In the genomic region with DNA sequence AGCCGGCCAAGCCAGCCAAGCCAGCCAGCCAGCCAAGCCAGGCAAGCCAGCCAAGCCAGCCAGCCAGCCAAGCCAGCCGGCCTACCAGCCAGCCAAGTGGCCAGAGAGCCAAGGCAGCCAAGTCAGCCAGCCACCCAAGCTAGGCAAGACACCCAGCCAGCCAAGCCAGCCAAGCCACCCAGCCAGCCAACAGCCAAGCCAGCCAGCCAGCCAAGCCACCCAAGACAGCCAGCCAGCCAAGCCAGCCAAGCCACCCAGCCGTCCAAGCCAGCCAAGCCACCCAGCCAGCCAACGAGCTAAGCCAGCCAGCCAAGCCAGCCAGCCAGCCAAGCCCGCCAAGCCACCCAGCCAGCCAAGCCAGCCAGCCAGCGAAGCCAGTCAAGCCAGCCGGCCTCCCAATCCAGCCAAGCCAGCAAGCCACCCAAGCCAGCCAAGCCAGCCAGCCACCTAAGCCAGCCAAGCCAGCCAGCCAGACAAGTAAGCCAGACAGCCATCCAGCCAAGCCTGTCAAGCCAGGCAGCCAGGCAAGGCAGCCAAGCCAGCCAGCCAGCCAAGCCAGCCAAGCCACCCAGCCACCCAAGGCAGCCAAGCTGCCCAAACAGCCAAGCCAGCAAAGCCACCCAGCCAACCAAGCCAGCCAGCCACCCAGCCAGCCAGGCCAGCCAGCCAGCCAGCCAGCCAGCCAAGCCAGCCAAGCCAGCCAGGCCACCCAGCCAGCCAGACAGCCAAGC, we compare ENCODE assay signal across 9 cellular contexts.
DNase-seq lines count a peak whose midpoint lies in the region; ATAC-seq and TF ChIP-seq lines count a peak whose summit lies in the region.
"Had no signal": no experiment of that assay in that cellular context is flagged by ENCODE, and none has a peak within 500 bp of the region (broad histone marks: within the 10 kb centered on the region; RNA-seq: fewer than 3 reads in every experiment).

No MANE protein-coding gene starts in this region.

- no peak overlapping the region for H3K9ac ChIP-seq in mammary epithelial cell (ENCODE audit: insufficient read depth, low read length)
- H3K9ac ChIP-seq in mucosa of stomach (ENCODE audit: low read length), result no peak overlapping the region

- H3K36me3 ChIP-seq in mammary epithelial cell (ENCODE audit: insufficient read depth, low read length), result no peaks in the 10 kb centered on the region
- H3K36me3 ChIP-seq in mucosa of stomach (ENCODE audit: control insufficient read depth, insufficient read depth, low read length), result no peaks in the 10 kb centered on the region

- WGBS in mammary epithelial cell (ENCODE audit: low coverage, missing lambda C conversion rate), result 54% methylated on average over 7 of the region's 7 CpGs

- peak; percentile 21 for DNase-seq in AG10803 (ENCODE audit: low read depth)
- peak; percentile 34 for DNase-seq in NB4 (ENCODE audit: low read depth)
- peak; percentile 57 for DNase-seq in mammary epithelial cell
- DNase-seq in NCI-H2196 (lab: John Stamatoyannopoulos, UW; ENCODE audit: unreplicated experiment), result no peak
- no peak for DNase-seq in NCI-H510A treated with DMSO at 0.1 percent for 48 hours (lab: John Stamatoyannopoulos, UW)
- DNase-seq in GDM1 (lab: John Stamatoyannopoulos, UW), result no peak
- DNase-seq: DMS79 treated with DMSO at 0.1 percent for 48 hours had no signal

- no peak for TF ChIP-seq CTCF in AG10803 (conservative IDR thresholded peaks at IDR 0.05; ENCODE audit: low read length)
- TF ChIP-seq CTCF in NB4 (IDR thresholded peaks at IDR 0.05; ENCODE audit: low read depth, low read length), result no peak
- TF ChIP-seq CTCF in mammary epithelial cell (conservative IDR thresholded peaks at IDR 0.05 in 1 of 2, IDR thresholded peaks at IDR 0.05 in 1 of 2; ENCODE audit: extremely low read depth in 1 of 2, insufficient read depth in 1 of 2, low read depth in 1 of 2, low read length in 2 of 2), result no peak

- peaks cover 3% of the 10 kb centered on the region for H4K20me1 ChIP-seq in mammary epithelial cell (ENCODE audit: insufficient read depth, low read length)

- no peak overlapping the region for H3K27ac ChIP-seq in mammary epithelial cell (ENCODE audit: insufficient read depth, low read depth, low read length)

- H3K4me3 ChIP-seq in AG10803 (ENCODE audit: low read length) (no peak overlapping the region), NB4 (ENCODE audit: low read depth, low read length) (no peak overlapping the region), mammary epithelial cell (replicated peaks in 1 of 3; ENCODE audit: insufficient read depth in 1 of 3, low read depth in 2 of 3, low read length in 3 of 3) (no peak overlapping the region), mucosa of stomach (ENCODE audit: low read length) (peak overlapping the region; percentile 14)

- dilution Hi-C loops in mammary epithelial cell (cut with HindIII; ENCODE audit: low sequenced_read_pairs), result no loop called here

- in situ Hi-C loops in mammary epithelial cell (cut with MboI; ENCODE audit: low sequenced_read_pairs in 2 of 2), result no loop called here

- no peaks in the 10 kb centered on the region for H3K79me2 ChIP-seq in mammary epithelial cell (ENCODE audit: insufficient read depth, low read length)

- ATAC-seq in GM18520 (IDR thresholded peaks at IDR 0.05; ENCODE audit: unreplicated experiment), result no peak

- H3K4me2 ChIP-seq in mammary epithelial cell (ENCODE audit: insufficient read depth, low read depth, low read length), result no peak overlapping the region

- TF ChIP-seq POLR2A in NB4 (IDR thresholded peaks at IDR 0.05; ENCODE audit: extremely low read depth, insufficient read length), result no peak

- CTCF ChIA-PET in mammary epithelial cell (lab: Charles Lee; ENCODE audit: low non-redundant PET), result no interaction called here

- BruUV-seq in mammary epithelial cell (replicated peaks; lab: Mats Ljungman, UMichigan), result no TSS peak

- H3K4me1 ChIP-seq in mammary epithelial cell (ENCODE audit: insufficient read depth, low read length), result no peaks in the 10 kb centered on the region
- H3K4me1 ChIP-seq in mucosa of stomach (ENCODE audit: control insufficient read depth, insufficient read depth, low read length), result no peaks in the 10 kb centered on the region

- H3K9me3 ChIP-seq in mammary epithelial cell (replicated peaks; ENCODE audit: insufficient read depth, low read length) (peaks cover 31% of the 10 kb centered on the region), mucosa of stomach (ENCODE audit: control insufficient read depth, low read length) (peaks cover 23% of the 10 kb centered on the region)

- H3K27me3 ChIP-seq in mammary epithelial cell (ENCODE audit: insufficient read depth, low read length) (no peaks in the 10 kb centered on the region), mucosa of stomach (ENCODE audit: control insufficient read depth, insufficient read depth, low read length) (no peaks in the 10 kb centered on the region)

- intact Hi-C loops in mammary epithelial cell (cut with micrococcal nuclease), result no loop called here

- no peak overlapping the region for H2AFZ ChIP-seq in mammary epithelial cell (ENCODE audit: low read depth, low read length)

Comparison
In these comparisons a context has a peak if more than half of its experiments do, and no peak if none do; other contexts are left out.
1. DNase-seq: peak in AG10803 (single experiment), NB4 (single experiment) and mammary epithelial cell (single experiment); none in NCI-H2196 (single experiment), NCI-H510A treated with DMSO at 0.1 percent for 48 hours (single experiment) and GDM1 (single experiment).